1 cellular context compared by ENCODE assay signal in the genomic region with DNA sequence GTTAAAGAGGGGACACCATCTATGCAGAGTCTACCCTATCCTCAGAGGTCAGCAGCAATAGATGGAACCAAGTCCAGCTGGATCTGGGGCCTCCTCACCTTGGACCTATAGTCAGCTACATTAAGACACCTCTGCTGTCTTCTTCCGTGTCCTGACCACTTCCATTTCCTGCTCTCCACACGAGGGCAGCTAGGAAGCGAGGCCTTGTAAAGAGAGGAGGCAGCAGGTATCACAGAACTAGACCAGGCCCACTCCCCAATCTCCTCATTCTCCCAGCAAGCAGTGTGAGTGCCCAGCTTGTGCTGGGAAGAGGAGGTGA.
A peak's percentile ranks its signal among the peaks of the same experiment; 100 is the strongest.
TF ChIP-seq lines count a peak whose summit lies in the region.

No MANE protein-coding gene starts in this region.

TF ChIP-seq in WTC11, 78 proteins besides CTCF, POLR2A, EP300 and RAD21:
- TF ChIP-seq FOXK1 (CRISPR knock-in tag; IDR thresholded peaks at IDR 0.05) (no peak), ATF2 (CRISPR knock-in tag; IDR thresholded peaks at IDR 0.05; ENCODE audit: borderline replicate concordance, low read depth) (no peak), PRDM15 (CRISPR knock-in tag; IDR thresholded peaks at IDR 0.05) (peak; percentile 72), FOXP1 (CRISPR knock-in tag; IDR thresholded peaks at IDR 0.05; ENCODE audit: borderline replicate concordance) (no peak), MXD4 (CRISPR knock-in tag; IDR thresholded peaks at IDR 0.05; ENCODE audit: borderline replicate concordance) (no peak), RORB (CRISPR knock-in tag; IDR thresholded peaks at IDR 0.05) (no peak)
- TF ChIP-seq, protein P1, sequence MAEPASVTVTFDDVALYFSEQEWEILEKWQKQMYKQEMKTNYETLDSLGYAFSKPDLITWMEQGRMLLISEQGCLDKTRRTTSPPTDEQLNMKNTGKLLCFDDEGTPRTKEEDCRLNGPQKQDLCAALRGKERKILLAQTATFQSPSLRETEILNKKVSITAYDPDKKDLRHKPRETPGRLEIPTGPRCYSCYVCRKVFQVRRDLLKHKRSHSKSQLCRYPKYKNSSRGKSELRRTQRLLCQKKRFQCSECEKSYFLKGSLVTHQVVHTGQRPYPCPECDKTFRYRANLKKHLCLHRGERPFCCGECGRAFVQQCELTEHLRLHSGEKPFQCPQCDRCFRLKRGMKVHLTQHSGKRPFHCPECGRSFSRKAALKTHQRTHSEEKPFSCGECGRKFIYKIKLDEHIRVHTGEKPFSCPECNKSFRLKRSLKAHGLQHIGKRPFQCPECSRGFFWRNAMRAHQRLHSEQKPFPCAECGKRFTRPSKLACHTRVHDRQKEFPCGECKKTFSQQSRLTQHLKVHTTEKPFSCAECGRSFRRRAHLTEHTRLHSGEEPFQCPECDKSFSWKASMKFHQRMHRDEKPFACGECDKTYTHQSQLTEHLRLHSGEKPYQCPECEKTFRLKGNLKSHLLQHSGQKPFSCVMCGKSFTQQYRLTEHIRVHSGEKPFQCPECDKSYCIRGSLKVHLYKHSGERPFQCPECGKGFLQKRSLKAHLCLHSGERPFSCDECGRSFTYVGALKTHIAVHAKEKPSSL (CRISPR knock-in tag; conservative IDR thresholded peaks at IDR 0.05): no peak
- TF ChIP-seq, protein P2, sequence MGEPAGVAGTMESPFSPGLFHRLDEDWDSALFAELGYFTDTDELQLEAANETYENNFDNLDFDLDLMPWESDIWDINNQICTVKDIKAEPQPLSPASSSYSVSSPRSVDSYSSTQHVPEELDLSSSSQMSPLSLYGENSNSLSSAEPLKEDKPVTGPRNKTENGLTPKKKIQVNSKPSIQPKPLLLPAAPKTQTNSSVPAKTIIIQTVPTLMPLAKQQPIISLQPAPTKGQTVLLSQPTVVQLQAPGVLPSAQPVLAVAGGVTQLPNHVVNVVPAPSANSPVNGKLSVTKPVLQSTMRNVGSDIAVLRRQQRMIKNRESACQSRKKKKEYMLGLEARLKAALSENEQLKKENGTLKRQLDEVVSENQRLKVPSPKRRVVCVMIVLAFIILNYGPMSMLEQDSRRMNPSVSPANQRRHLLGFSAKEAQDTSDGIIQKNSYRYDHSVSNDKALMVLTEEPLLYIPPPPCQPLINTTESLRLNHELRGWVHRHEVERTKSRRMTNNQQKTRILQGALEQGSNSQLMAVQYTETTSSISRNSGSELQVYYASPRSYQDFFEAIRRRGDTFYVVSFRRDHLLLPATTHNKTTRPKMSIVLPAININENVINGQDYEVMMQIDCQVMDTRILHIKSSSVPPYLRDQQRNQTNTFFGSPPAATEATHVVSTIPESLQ (CRISPR knock-in tag; IDR thresholded peaks at IDR 0.05): no peak
TF ChIP-seq in WTC11: peak in this region for 1.
